ENCODE assay signal across 8 cellular contexts in genomic region chr5:61330341-61330878, GRCh38. TPM values are rescaled to one million over a fixed set of nuclear protein-coding genes. Genes with fewer than 3 reads are reported as not detected.
DNase-seq lines count a peak whose midpoint lies in the region; ATAC-seq and TF ChIP-seq lines count a peak whose summit lies in the region.

No MANE protein-coding gene starts in this region.

- TSS peak; percentile 38 for BruUV-seq in HCT116 (replicated peaks; lab: Mats Ljungman, UMichigan)
- no TSS peak for BruUV-seq in OCI-LY7 (replicated peaks; lab: Mats Ljungman, UMichigan)
- no TSS peak for BruUV-seq in MCF 10A (replicated peaks; lab: Mats Ljungman, UMichigan)

- CTCF ChIA-PET in CD8-positive, alpha-beta T cell (lab: Charles Lee): interaction anchor here (1.1 to 2.2 kb wide), 7 partner anchors 10 to 327 kb away, joined by 3 to 10 read pairs (median 4); no protein-coding TSS in a partner anchor
- CTCF ChIA-PET in HCT116 (lab: Charles Lee): interaction anchor here (2.0 kb wide), 1 partner anchor 372 kb away, joined by 5 read pairs; no protein-coding TSS in a partner anchor
- CTCF ChIA-PET in OCI-LY7 (lab: Charles Lee; ENCODE audit: unreplicated experiment): no interaction called here
- CTCF ChIA-PET in MCF 10A (lab: Yijun Ruan, JAX): interaction anchor here (0.6 to 3.9 kb wide), 25 partner anchors 10 to 656 kb away, joined by 3 to 26 read pairs (median 4); no protein-coding TSS in a partner anchor

- H3K27me3 ChIP-seq in CD8-positive, alpha-beta T cell (ENCODE audit: insufficient read depth, low read length): no peaks in the 10 kb centered on the region
- H3K27me3 ChIP-seq in HCT116 (ENCODE audit: insufficient read depth, low read length): no peaks in the 10 kb centered on the region
- peaks cover 3 to 4% (median 4%) of the 10 kb centered on the region in 3 donors for H3K27me3 ChIP-seq in skeletal muscle tissue (ENCODE audit: control insufficient read depth in 3 of 3, insufficient read depth in 3 of 3, low read length in 3 of 3)

- peak overlapping the region; percentile 94 for H3K4me3 ChIP-seq in CD8-positive, alpha-beta T cell (ENCODE audit: low read depth, low read length)
- H3K4me3 ChIP-seq in HCT116 (replicated peaks in 1 of 2; ENCODE audit: low read depth in 1 of 2, low read length in 2 of 2) (peak overlapping the region; percentile 64 to 80), OCI-LY7 (ENCODE audit: low read depth, low read length, poor library complexity, severe bottlenecking) (peak overlapping the region; percentile 65), skeletal muscle tissue (ENCODE audit: low read length in 3 of 3) (peak overlapping the region; percentile 80 to 89 (median 88))

- H3K79me2 ChIP-seq in HCT116 (ENCODE audit: insufficient read depth, low read length) (peaks cover 27% of the 10 kb centered on the region), OCI-LY7 (ENCODE audit: insufficient read depth, low read depth, low read length) (no peaks in the 10 kb centered on the region)

- H3K9me3 Mint-ChIP-seq in CD8-positive, alpha-beta T cell: no peaks in the 10 kb centered on the region
- H3K9me3 Mint-ChIP-seq in MCF 10A (ENCODE audit: unreplicated experiment): no peaks in the 10 kb centered on the region
- no peaks in the 10 kb centered on the region for H3K9me3 Mint-ChIP-seq in immature natural killer cell

- intact Hi-C loops in CD8-positive, alpha-beta T cell (cut with DNase I, micrococcal nuclease): loop anchor here (2.0 to 10.0 kb wide), 6 partner anchors 48 to 1084 kb away; partner anchors contain the start of genes ERCC8 (in 1 of the 2), IPO11 (in 1 of the 2), KIF2A (in 1 of the 2) and NDUFAF2 (in 1 of the 2)
- intact Hi-C loops in HCT116 (cut with micrococcal nuclease): loop anchor here (2.0 to 10.0 kb wide), 2 partner anchors 168 to 604 kb away; partner anchors contain the start of gene SMIM15
- intact Hi-C loops in OCI-LY7 (cut with micrococcal nuclease; ENCODE audit: unreplicated experiment): no loop called here
- intact Hi-C loops in MCF 10A (cut with micrococcal nuclease): loop anchor here (1.0 to 10.0 kb wide), 6 partner anchors 26 to 654 kb away; no protein-coding TSS in a partner anchor

- no peak for TF ChIP-seq POLR2A in HCT116 (IDR thresholded peaks at IDR 0.05; ENCODE audit: borderline replicate concordance, extremely low read depth, insufficient read depth, insufficient read length)

- H3K4me1 Mint-ChIP-seq in CD8-positive, alpha-beta T cell (ENCODE audit: low read depth): peaks cover 42% of the 10 kb centered on the region
- H3K4me1 Mint-ChIP-seq in MCF 10A (ENCODE audit: insufficient read depth, unreplicated experiment): peaks cover 41% of the 10 kb centered on the region
- peaks cover 29 to 50% of the 10 kb centered on the region in 2 donors for H3K4me1 Mint-ChIP-seq in immature natural killer cell

- RAD21 ChIA-PET in HCT116 (lab: Charles Lee; ENCODE audit: low non-redundant PET in 1 of 2, low total read pairs in 2 of 2, uncharacterized antibody in 2 of 2, unreplicated experiment in 2 of 2): no interaction called here

- no peak for TF ChIP-seq RAD21 in HCT116 (IDR thresholded peaks at IDR 0.05; ENCODE audit: low read depth)

- no peak for TF ChIP-seq CTCF in CD8-positive, alpha-beta T cell (IDR thresholded peaks at IDR 0.05)
- TF ChIP-seq CTCF in HCT116 (IDR thresholded peaks at IDR 0.05 in 2 of 3, conservative IDR thresholded peaks at IDR 0.05 in 1 of 3; ENCODE audit: borderline replicate concordance in 1 of 3, insufficient read depth in 1 of 3, low read depth in 2 of 3, low read length in 2 of 3): no peak
- TF ChIP-seq CTCF in OCI-LY7 (conservative IDR thresholded peaks at IDR 0.05; ENCODE audit: low read length): no peak
- no peak for TF ChIP-seq CTCF in MCF 10A (IDR thresholded peaks at IDR 0.05; ENCODE audit: unreplicated experiment)
- TF ChIP-seq CTCF in GM20000 (IDR thresholded peaks at IDR 0.05; ENCODE audit: extremely low read depth, missing control alignments): no peak

- peak overlapping the region; percentile 97 for H3K4me2 ChIP-seq in HCT116 (ENCODE audit: low read length)
- peak overlapping the region; percentile 90; the same call in 1 of the 2 replicates for H3K4me2 ChIP-seq in OCI-LY7 (ENCODE audit: low read length)

- no peaks in the 10 kb centered on the region for H3K9me2 ChIP-seq in HCT116 (ENCODE audit: insufficient read depth)
- no peaks in the 10 kb centered on the region for H3K9me2 ChIP-seq in OCI-LY7 (ENCODE audit: insufficient read depth, low read length)

- H4K20me1 ChIP-seq in HCT116 (ENCODE audit: insufficient read depth) (no peaks in the 10 kb centered on the region; the same call in 1 of the 2 replicates), OCI-LY7 (ENCODE audit: insufficient read depth, low read length) (no peaks in the 10 kb centered on the region)

- H3K27ac Mint-ChIP-seq in CD8-positive, alpha-beta T cell: peak overlapping the region; percentile 89
- H3K27ac Mint-ChIP-seq in MCF 10A (ENCODE audit: low read depth, unreplicated experiment): peak overlapping the region; percentile 63
- H3K27ac Mint-ChIP-seq in immature natural killer cell: peak overlapping the region; percentile 79 to 90 (median 85)

- H3K4me1 ChIP-seq in CD8-positive, alpha-beta T cell (ENCODE audit: insufficient read depth, low read length): peaks cover 20% of the 10 kb centered on the region
- H3K4me1 ChIP-seq in HCT116 (ENCODE audit: control insufficient read depth in 1 of 2, insufficient read depth in 2 of 2, low read length in 2 of 2) (peaks cover 9 to 35% of the 10 kb centered on the region in 2 experiments), OCI-LY7 (ENCODE audit: insufficient read depth, low read length, poor library complexity, severe bottlenecking) (no peaks in the 10 kb centered on the region), skeletal muscle tissue (ENCODE audit: control insufficient read depth in 3 of 3, insufficient read depth in 3 of 3, low read length in 3 of 3) (peaks cover 7 to 22% (median 17%) of the 10 kb centered on the region in 3 donors)

- DNase-seq in CD8-positive, alpha-beta T cell: peak in 2 of 7 experiments; percentile 34 to 39
- DNase-seq in HCT116 (ENCODE audit: low read depth, low spot score) (no peak), OCI-LY7 (ENCODE audit: low spot score) (no peak), MCF 10A (ENCODE audit: unreplicated experiment) (peak; percentile 58), immature natural killer cell (no peak), GM20000 (ENCODE audit: low spot score) (no peak), T-helper 9 cell (no peak)

- H2AFZ ChIP-seq in HCT116 (ENCODE audit: low read depth, low read length, poor library complexity, severe bottlenecking) (peak overlapping the region; percentile 69), OCI-LY7 (ENCODE audit: low read length) (no peak overlapping the region)

- H3K27ac ChIP-seq in CD8-positive, alpha-beta T cell (ENCODE audit: low read depth, low read length): peak overlapping the region; percentile 84
- peak overlapping the region; percentile 75 for H3K27ac ChIP-seq in HCT116 (ENCODE audit: low read depth, low read length)
- no peak overlapping the region for H3K27ac ChIP-seq in OCI-LY7 (ENCODE audit: low read depth, low read length, poor library complexity, severe bottlenecking)
- peak overlapping the region; percentile 84 for H3K27ac ChIP-seq in skeletal muscle tissue (ENCODE audit: low read depth, low read length)

- H3K9ac ChIP-seq in HCT116 (ENCODE audit: low read length) (peak overlapping the region; percentile 71), skeletal muscle tissue (ENCODE audit: low read depth in 1 of 3, low read length in 3 of 3) (peak overlapping the region; percentile 72 to 84 (median 80))

- POLR2A ChIA-PET in CD8-positive, alpha-beta T cell (lab: Charles Lee): interaction anchor here (0.6 to 2.2 kb wide), 8 partner anchors 10 to 271 kb away, joined by 3 to 18 read pairs (median 4); no protein-coding TSS in a partner anchor
- POLR2A ChIA-PET in HCT116 (lab: Charles Lee): no interaction called here
- POLR2A ChIA-PET in OCI-LY7 (lab: Charles Lee): no interaction called here
- POLR2A ChIA-PET in MCF 10A (lab: Yijun Ruan, JAX): interaction anchor here (0.7 to 5.2 kb wide), 27 partner anchors 12 to 587 kb away, joined by 3 to 120 read pairs (median 8); partner anchors contain the start of gene SMIM15

- no peaks in the 10 kb centered on the region for H3K36me3 ChIP-seq in CD8-positive, alpha-beta T cell (ENCODE audit: insufficient read depth, low read length)
- H3K36me3 ChIP-seq in HCT116 (ENCODE audit: control insufficient read depth in 1 of 2, insufficient read depth in 2 of 2, low read length in 2 of 2): no peaks in the 10 kb centered on the region
- H3K36me3 ChIP-seq in OCI-LY7 (ENCODE audit: insufficient read depth, low read length): no peaks in the 10 kb centered on the region
- no peaks in the 10 kb centered on the region for H3K36me3 ChIP-seq in skeletal muscle tissue (ENCODE audit: control insufficient read depth in 3 of 3, insufficient read depth in 3 of 3, low read length in 3 of 3)

- H3K4me3 Mint-ChIP-seq in CD8-positive, alpha-beta T cell: peak overlapping the region; percentile 88
- H3K4me3 Mint-ChIP-seq in MCF 10A (ENCODE audit: unreplicated experiment): peak overlapping the region; percentile 76
- H3K4me3 Mint-ChIP-seq in immature natural killer cell: peak overlapping the region; percentile 80 to 91 (median 89)

- peaks cover 6% of the 10 kb centered on the region for H3K36me3 Mint-ChIP-seq in CD8-positive, alpha-beta T cell
- H3K36me3 Mint-ChIP-seq in MCF 10A (ENCODE audit: insufficient read depth, unreplicated experiment) (peaks cover 7% of the 10 kb centered on the region), immature natural killer cell (no peaks in the 10 kb centered on the region)

- H3K27me3 Mint-ChIP-seq in CD8-positive, alpha-beta T cell (ENCODE audit: low read depth): peaks cover 21% of the 10 kb centered on the region
- H3K27me3 Mint-ChIP-seq in MCF 10A (ENCODE audit: insufficient read depth, unreplicated experiment) (no peaks in the 10 kb centered on the region), immature natural killer cell (ENCODE audit: low read depth in 3 of 3) (peaks cover 20 to 28% (median 23%) of the 10 kb centered on the region in 3 donors)

- no peaks in the 10 kb centered on the region for H3K9me3 ChIP-seq in CD8-positive, alpha-beta T cell (ENCODE audit: low read length)
- H3K9me3 ChIP-seq in HCT116 (ENCODE audit: control insufficient read depth in 1 of 2, insufficient read depth in 1 of 2, low read depth in 1 of 2, low read length in 2 of 2) (no peaks in the 10 kb centered on the region), OCI-LY7 (ENCODE audit: low read length) (no peaks in the 10 kb centered on the region), skeletal muscle tissue (ENCODE audit: control insufficient read depth in 3 of 3, low read length in 3 of 3) (no peaks in the 10 kb centered on the region)

- ATAC-seq in CD8-positive, alpha-beta T cell: no peak
- ATAC-seq in HCT116: peak; percentile 2; the same call in 1 of the 2 replicates

RNA-seq across cellular contexts. Expression of gene ZSWIM6, which starts 1.6 kb away (rescaled TPM):
- total RNA-seq in CD8-positive, alpha-beta T cell: 1 to 10 TPM; 3.9 to 4.1 TPM
- total RNA-seq in HCT116 (2021; ENCODE audit: unreplicated experiment) (7.4 TPM), OCI-LY7 (2022) (0.17 and 0.18 TPM in 2 replicates), MCF 10A (2022) (12.0 and 13.5 TPM in 2 replicates), skeletal muscle tissue (9.9 TPM)
- 3.5 and 4.0 TPM in 2 replicates for polyA plus RNA-seq in HCT116 (2012)
- 0.06 TPM in 1 of 2 replicates, not detected in the other for total RNA-seq in OCI-LY7 (2014; rRNA removed; shearing (Covaris generic))
- under 1 TPM; 0.40 to 0.76 (median 0.43) TPM for polyA plus RNA-seq in immature natural killer cell

Comparison
In these comparisons a context has a peak if more than half of its experiments do, and no peak if none do; other contexts are left out.
1. POLR2A ChIA-PET loops: an anchor here in CD8-positive, alpha-beta T cell (0.6 to 2.2 kb wide) and MCF 10A (0.7 to 5.2 kb wide); none called in HCT116 and OCI-LY7.